9 cellular contexts compared by ENCODE assay signal in genomic region chr11:115065314-115065713, GRCh38.
"Had no signal": no experiment of that assay in that cellular context is flagged by ENCODE, and none has a peak within 500 bp of the region (broad histone marks: within the 10 kb centered on the region; RNA-seq: fewer than 3 reads in every experiment).

No MANE protein-coding gene starts in this region.

- H3K27ac ChIP-seq: GM23248 had no signal

- H3K4me2 ChIP-seq: GM23338 had no signal

- H3K9me3 ChIP-seq: HAP-1 had no signal

- DNase-seq: GM23248, GOT3, H7, H9, HCEC 1CT, HFFc6 had no signal

- ATAC-seq: GM23338, HCT116 had no signal

- H2AFZ ChIP-seq: GM23248, GM23338 had no signal

- H3K4me1 ChIP-seq: HAP-1 had no signal

- H3K36me3 ChIP-seq: HAP-1 had no signal

- H3K4me3 ChIP-seq: GM23248, GM23338, HAP-1 had no signal

- H3K9ac ChIP-seq: GM23248 had no signal
